1 cellular context compared by ENCODE assay signal in the genomic region with DNA sequence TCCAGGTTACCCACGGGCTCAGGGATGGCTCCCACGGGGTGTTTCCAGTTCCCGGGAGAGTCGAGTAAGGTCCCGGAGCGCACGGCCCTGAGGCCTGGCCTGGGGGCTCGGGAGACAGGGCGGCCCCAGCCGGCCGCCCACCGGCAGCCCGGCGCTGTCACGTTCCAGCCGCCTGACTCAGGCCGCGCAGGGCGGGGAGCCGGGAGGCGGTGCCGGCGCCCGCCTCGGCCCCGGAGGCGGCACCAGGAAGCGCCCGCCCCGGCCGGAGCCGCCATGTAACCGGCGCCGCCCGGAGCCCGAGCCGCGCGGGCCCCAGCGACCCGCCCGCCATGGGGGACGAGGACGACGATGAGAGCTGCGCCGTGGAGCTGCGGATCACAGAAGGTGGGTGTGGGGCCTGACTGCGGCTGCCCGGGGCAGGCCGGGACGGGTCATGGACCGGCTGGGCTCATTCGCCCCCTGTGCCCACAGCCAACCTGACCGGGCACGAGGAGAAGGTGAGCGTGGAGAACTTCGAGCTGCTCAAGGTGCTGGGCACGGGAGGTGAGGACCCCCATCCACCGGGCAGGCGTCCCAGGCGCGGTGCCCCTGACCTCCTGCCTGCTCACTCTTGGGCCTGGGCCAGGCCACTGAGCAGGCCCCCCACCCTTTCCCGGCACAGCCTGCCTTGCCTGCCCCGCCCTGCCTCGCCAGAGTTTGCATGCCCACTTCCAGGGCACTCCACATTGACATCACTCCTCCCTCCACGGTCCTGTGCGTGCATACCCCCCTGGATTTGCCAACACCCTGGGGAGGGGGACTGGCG.
TF ChIP-seq lines count a peak whose summit lies in the region.

A gene (plus strand): TSS at position 256 of the 805 bp plus-strand sequence. CDS start 74 bp downstream, at position 330.

TF ChIP-seq in WTC11, 78 proteins besides CTCF, POLR2A, EP300 and RAD21 (continued from another document):
- TF ChIP-seq, protein P1, sequence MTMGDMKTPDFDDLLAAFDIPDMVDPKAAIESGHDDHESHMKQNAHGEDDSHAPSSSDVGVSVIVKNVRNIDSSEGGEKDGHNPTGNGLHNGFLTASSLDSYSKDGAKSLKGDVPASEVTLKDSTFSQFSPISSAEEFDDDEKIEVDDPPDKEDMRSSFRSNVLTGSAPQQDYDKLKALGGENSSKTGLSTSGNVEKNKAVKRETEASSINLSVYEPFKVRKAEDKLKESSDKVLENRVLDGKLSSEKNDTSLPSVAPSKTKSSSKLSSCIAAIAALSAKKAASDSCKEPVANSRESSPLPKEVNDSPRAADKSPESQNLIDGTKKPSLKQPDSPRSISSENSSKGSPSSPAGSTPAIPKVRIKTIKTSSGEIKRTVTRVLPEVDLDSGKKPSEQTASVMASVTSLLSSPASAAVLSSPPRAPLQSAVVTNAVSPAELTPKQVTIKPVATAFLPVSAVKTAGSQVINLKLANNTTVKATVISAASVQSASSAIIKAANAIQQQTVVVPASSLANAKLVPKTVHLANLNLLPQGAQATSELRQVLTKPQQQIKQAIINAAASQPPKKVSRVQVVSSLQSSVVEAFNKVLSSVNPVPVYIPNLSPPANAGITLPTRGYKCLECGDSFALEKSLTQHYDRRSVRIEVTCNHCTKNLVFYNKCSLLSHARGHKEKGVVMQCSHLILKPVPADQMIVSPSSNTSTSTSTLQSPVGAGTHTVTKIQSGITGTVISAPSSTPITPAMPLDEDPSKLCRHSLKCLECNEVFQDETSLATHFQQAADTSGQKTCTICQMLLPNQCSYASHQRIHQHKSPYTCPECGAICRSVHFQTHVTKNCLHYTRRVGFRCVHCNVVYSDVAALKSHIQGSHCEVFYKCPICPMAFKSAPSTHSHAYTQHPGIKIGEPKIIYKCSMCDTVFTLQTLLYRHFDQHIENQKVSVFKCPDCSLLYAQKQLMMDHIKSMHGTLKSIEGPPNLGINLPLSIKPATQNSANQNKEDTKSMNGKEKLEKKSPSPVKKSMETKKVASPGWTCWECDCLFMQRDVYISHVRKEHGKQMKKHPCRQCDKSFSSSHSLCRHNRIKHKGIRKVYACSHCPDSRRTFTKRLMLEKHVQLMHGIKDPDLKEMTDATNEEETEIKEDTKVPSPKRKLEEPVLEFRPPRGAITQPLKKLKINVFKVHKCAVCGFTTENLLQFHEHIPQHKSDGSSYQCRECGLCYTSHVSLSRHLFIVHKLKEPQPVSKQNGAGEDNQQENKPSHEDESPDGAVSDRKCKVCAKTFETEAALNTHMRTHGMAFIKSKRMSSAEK (CRISPR knock-in tag; IDR thresholded peaks at IDR 0.05; ENCODE audit: borderline replicate concordance) = no peak
- no peak; the same call in 1 of the 2 replicates for TF ChIP-seq FOXK1 (CRISPR knock-in tag; IDR thresholded peaks at IDR 0.05)
- TF ChIP-seq, protein P2, sequence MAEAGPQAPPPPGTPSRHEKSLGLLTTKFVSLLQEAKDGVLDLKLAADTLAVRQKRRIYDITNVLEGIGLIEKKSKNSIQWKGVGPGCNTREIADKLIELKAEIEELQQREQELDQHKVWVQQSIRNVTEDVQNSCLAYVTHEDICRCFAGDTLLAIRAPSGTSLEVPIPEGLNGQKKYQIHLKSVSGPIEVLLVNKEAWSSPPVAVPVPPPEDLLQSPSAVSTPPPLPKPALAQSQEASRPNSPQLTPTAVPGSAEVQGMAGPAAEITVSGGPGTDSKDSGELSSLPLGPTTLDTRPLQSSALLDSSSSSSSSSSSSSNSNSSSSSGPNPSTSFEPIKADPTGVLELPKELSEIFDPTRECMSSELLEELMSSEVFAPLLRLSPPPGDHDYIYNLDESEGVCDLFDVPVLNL (CRISPR knock-in tag; IDR thresholded peaks at IDR 0.05; ENCODE audit: borderline replicate concordance, low read depth) = 0 out of 2 replicates have a peak, but pooled peaks have one; percentile 46
- peak; percentile 44; the same call in 1 of the 2 replicates for TF ChIP-seq FOXP1 (CRISPR knock-in tag; IDR thresholded peaks at IDR 0.05; ENCODE audit: borderline replicate concordance)
- TF ChIP-seq MYBL2 (CRISPR knock-in tag; IDR thresholded peaks at IDR 0.05) = peak; percentile 27; the same call in 1 of the 2 replicates
- 0 out of 2 replicates have a peak, but pooled peaks have one; percentile 43 for TF ChIP-seq SP1 (CRISPR knock-in tag; conservative IDR thresholded peaks at IDR 0.05)
TF ChIP-seq in WTC11: peak in this region for 7.
